Comparison of ENCODE assay signal across 1 cellular context in genomic region chr2:26246818-26247217, GRCh38.
A peak's percentile ranks its signal among the peaks of the same experiment; 100 is the strongest.
TF ChIP-seq lines count a peak whose summit lies in the region.

No MANE protein-coding gene starts in this region.

TF ChIP-seq in HepG2, 621 proteins besides CTCF, POLR2A, EP300 and RAD21 (continued from another document):
- TF ChIP-seq ZBTB39 (CRISPR knock-in tag; IDR thresholded peaks at IDR 0.05) (no peak), GMEB1 (CRISPR knock-in tag; IDR thresholded peaks at IDR 0.05; ENCODE audit: borderline replicate concordance) (no peak), ZBTB38 (CRISPR knock-in tag; IDR thresholded peaks at IDR 0.05) (peak; percentile 73; the same call in 1 of the 2 replicates), HDAC2 (CRISPR knock-in tag; IDR thresholded peaks at IDR 0.05) (no peak), CBX5 (CRISPR knock-in tag; IDR thresholded peaks at IDR 0.05; ENCODE audit: borderline replicate concordance) (peak; percentile 31; the same call in 1 of the 2 replicates), NFAT5 (CRISPR knock-in tag; IDR thresholded peaks at IDR 0.05) (no peak), ZFY (CRISPR knock-in tag; IDR thresholded peaks at IDR 0.05) (no peak), CEBPB (IDR thresholded peaks at IDR 0.05; ENCODE audit: borderline replicate concordance, low read depth, low read length) (no peak), MED1 (CRISPR knock-in tag; IDR thresholded peaks at IDR 0.05) (no peak), ZBTB26 (CRISPR knock-in tag; IDR thresholded peaks at IDR 0.05; ENCODE audit: borderline replicate concordance) (no peak), GABPB1 (CRISPR knock-in tag; IDR thresholded peaks at IDR 0.05) (no peak), ZBTB33 (CRISPR knock-in tag; IDR thresholded peaks at IDR 0.05) (peak; percentile 96), ZMAT3 (CRISPR knock-in tag; conservative IDR thresholded peaks at IDR 0.05) (no peak), MAX (IDR thresholded peaks at IDR 0.05) (peak; percentile 21; the same call in 1 of the 2 replicates), ZNF550 (CRISPR knock-in tag; IDR thresholded peaks at IDR 0.05; ENCODE audit: borderline replicate concordance) (no peak), ZNF883 (CRISPR knock-in tag; IDR thresholded peaks at IDR 0.05; ENCODE audit: not compliant biosample characterization) (no peak), KLF15 (CRISPR knock-in tag; IDR thresholded peaks at IDR 0.05; ENCODE audit: borderline replicate concordance) (no peak), ZNF136 (CRISPR knock-in tag; IDR thresholded peaks at IDR 0.05; ENCODE audit: low read depth) (no peak), ONECUT2 (CRISPR knock-in tag; IDR thresholded peaks at IDR 0.05) (no peak), SRSF9 (IDR thresholded peaks at IDR 0.05; ENCODE audit: borderline replicate concordance, insufficient read depth, low read depth, low read length, poor library complexity, severe bottlenecking) (no peak), MXI1 (IDR thresholded peaks at IDR 0.05; ENCODE audit: borderline replicate concordance, low read depth, low read length) (no peak), CREB3 (CRISPR knock-in tag; IDR thresholded peaks at IDR 0.05) (no peak), YEATS2 (CRISPR knock-in tag; IDR thresholded peaks at IDR 0.05; ENCODE audit: borderline replicate concordance) (no peak), ETV6 (CRISPR knock-in tag; conservative IDR thresholded peaks at IDR 0.05) (no peak), ZSCAN30 (CRISPR knock-in tag; IDR thresholded peaks at IDR 0.05) (no peak), CCDC6 (CRISPR knock-in tag; IDR thresholded peaks at IDR 0.05) (no peak), ZNF33B (CRISPR knock-in tag; IDR thresholded peaks at IDR 0.05) (no peak), KMT2B (CRISPR knock-in tag; IDR thresholded peaks at IDR 0.05) (no peak), ZHX1 (CRISPR knock-in tag; IDR thresholded peaks at IDR 0.05; ENCODE audit: low read depth) (no peak), ZNF710 (CRISPR knock-in tag; IDR thresholded peaks at IDR 0.05; ENCODE audit: borderline replicate concordance) (no peak), FOXJ3 (CRISPR knock-in tag; IDR thresholded peaks at IDR 0.05; ENCODE audit: borderline replicate concordance) (no peak), SKI (IDR thresholded peaks at IDR 0.05; ENCODE audit: partially characterized antibody) (no peak), ZNF326 (CRISPR knock-in tag; IDR thresholded peaks at IDR 0.05; ENCODE audit: borderline replicate concordance) (no peak), PHF21A (CRISPR knock-in tag; IDR thresholded peaks at IDR 0.05) (no peak), ZNF343 (CRISPR knock-in tag; IDR thresholded peaks at IDR 0.05) (no peak)
